8 cellular contexts compared by ENCODE assay signal in the genomic region with DNA sequence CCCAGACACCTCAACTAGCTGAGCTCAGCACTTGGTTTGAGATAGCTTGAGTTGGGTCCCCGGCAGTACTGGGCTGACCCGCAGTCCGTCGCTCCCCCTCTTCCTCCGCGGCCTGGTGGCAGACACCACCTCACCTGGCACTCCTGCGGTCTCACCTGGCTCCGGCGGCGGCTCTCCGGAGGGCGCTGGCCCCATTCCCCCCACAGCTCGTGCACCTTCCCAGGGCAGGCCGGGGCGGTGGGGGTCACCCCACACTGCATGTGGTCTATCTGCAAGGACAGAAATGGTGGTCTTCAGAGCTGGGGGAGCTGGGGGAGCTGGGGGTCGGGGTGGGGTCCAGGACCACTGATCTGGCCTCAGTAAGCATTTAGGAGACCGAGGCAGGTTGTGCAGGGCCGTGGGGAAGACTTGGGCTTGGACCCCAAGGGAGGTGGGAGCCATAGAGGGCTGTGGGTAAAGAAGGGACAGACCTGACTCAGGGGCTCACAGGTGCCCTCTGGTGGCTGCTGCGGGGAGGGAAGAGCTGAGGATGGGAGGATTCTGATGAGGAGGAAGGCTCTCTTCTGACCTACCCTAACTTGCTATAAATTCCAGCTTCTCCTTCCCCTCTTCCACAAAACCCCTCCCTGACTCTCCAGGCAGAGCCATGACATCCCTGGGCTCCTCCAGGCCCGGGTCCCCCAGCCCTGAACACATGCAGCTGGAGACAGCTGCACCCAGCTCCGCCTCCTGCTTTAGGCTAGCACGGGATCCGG. TPM values are rescaled to one million over a fixed set of nuclear protein-coding genes. Genes with fewer than 3 reads are reported as not detected.
DNase-seq lines count a peak whose midpoint lies in the region; ATAC-seq lines count a peak whose summit lies in the region.

No MANE protein-coding gene starts in this region.

- no peaks in the 10 kb centered on the region for H3K27me3 ChIP-seq in Karpas-422 (ENCODE audit: low read length)

- no peak overlapping the region for H2AFZ ChIP-seq in Karpas-422 (ENCODE audit: low read length)

- no peaks in the 10 kb centered on the region for H3K36me3 Mint-ChIP-seq in central memory CD8-positive, alpha-beta T cell (ENCODE audit: insufficient read depth)
- H3K36me3 Mint-ChIP-seq in memory B cell, result no peaks in the 10 kb centered on the region

- no peaks in the 10 kb centered on the region for H3K9me3 ChIP-seq in Karpas-422 (ENCODE audit: low read length)

- H3K4me3 ChIP-seq in Karpas-422 (ENCODE audit: low read length), result no peak overlapping the region

- no peak overlapping the region for H3K9ac ChIP-seq in Karpas-422 (ENCODE audit: low read length)

- no peaks in the 10 kb centered on the region for H3K4me1 Mint-ChIP-seq in central memory CD8-positive, alpha-beta T cell
- no peaks in the 10 kb centered on the region for H3K4me1 Mint-ChIP-seq in memory B cell

- H3K79me2 ChIP-seq in Karpas-422 (ENCODE audit: low read length), result no peaks in the 10 kb centered on the region

- H3K9me3 Mint-ChIP-seq in central memory CD8-positive, alpha-beta T cell, result no peaks in the 10 kb centered on the region
- no peaks in the 10 kb centered on the region for H3K9me3 Mint-ChIP-seq in memory B cell

- H4K20me1 ChIP-seq in Karpas-422 (ENCODE audit: insufficient read depth, low read depth, low read length), result no peaks in the 10 kb centered on the region

- peak; percentile 58 to 80 for ATAC-seq in activated CD4-positive, CD25-positive, alpha-beta regulatory T cell treated with anti-CD3 and anti-CD28 coated beads, Interleukin-2, amount 50 U/mL, for 24 hours
- no peak for ATAC-seq in central memory CD8-positive, alpha-beta T cell (replicated peaks; ENCODE audit: extremely low read depth, poor library complexity, severe bottlenecking)
- ATAC-seq in memory B cell (ENCODE audit: low read depth), result peak; percentile 80
- no peak for ATAC-seq in HG03139 (IDR thresholded peaks at IDR 0.05; ENCODE audit: unreplicated experiment)
- ATAC-seq in HG03432 (IDR thresholded peaks at IDR 0.05; ENCODE audit: unreplicated experiment), result no peak

- H3K36me3 ChIP-seq in Karpas-422 (ENCODE audit: insufficient read depth, low read length), result no peaks in the 10 kb centered on the region

- H3K9me2 ChIP-seq in Karpas-422 (replicated peaks; ENCODE audit: insufficient read depth, low read length), result no peaks in the 10 kb centered on the region

- H3K4me2 ChIP-seq in Karpas-422 (ENCODE audit: low read depth, low read length, poor library complexity, severe bottlenecking), result no peak overlapping the region

- H3K27ac ChIP-seq in Karpas-422 (ENCODE audit: low read length), result no peak overlapping the region

- peak; percentile 46 for DNase-seq in EL
- DNase-seq in Karpas-422, result peak; percentile 86
- DNase-seq in central memory CD8-positive, alpha-beta T cell (ENCODE audit: low spot score in 2 of 2), result peak; percentile 41 to 57
- DNase-seq in memory B cell (ENCODE audit: low spot score in 2 of 2), result peak; percentile 66 to 68
- peak; percentile 52 for DNase-seq in stimulated activated CD8-positive, alpha-beta memory T cell treated with anti-CD3 and anti-CD28 coated beads, Interleukin-7, amount 100 ng/mL, for 24 hours (ENCODE audit: low read depth)

- H3K27ac Mint-ChIP-seq in central memory CD8-positive, alpha-beta T cell (ENCODE audit: low read depth), result no peak overlapping the region
- H3K27ac Mint-ChIP-seq in memory B cell, result no peak overlapping the region

- H3K4me1 ChIP-seq in Karpas-422 (ENCODE audit: low read length), result no peaks in the 10 kb centered on the region

- H3K27me3 Mint-ChIP-seq in central memory CD8-positive, alpha-beta T cell, result peaks cover 15% of the 10 kb centered on the region
- H3K27me3 Mint-ChIP-seq in memory B cell, result peaks cover 8% of the 10 kb centered on the region

- H3K4me3 Mint-ChIP-seq in central memory CD8-positive, alpha-beta T cell, result no peak overlapping the region
- H3K4me3 Mint-ChIP-seq in memory B cell, result no peak overlapping the region

RNA-seq across cellular contexts. Expression of a gene that starts 6.7 kb away (rescaled TPM):
- total RNA-seq in Karpas-422 (2014; rRNA removed; shearing (Covaris generic); ENCODE audit: low replicate concordance), result not detected in 2 replicates

RNA-seq across cellular contexts. Expression of a gene that starts 10.0 kb away (rescaled TPM):
- not detected in 2 replicates for total RNA-seq in Karpas-422 (2014; rRNA removed; shearing (Covaris generic); ENCODE audit: low replicate concordance)

RNA-seq across cellular contexts. Expression of a gene that starts 14.9 kb away (rescaled TPM):
- 0.11 and 0.14 TPM in 2 replicates for total RNA-seq in Karpas-422 (2014; rRNA removed; shearing (Covaris generic); ENCODE audit: low replicate concordance)

RNA-seq across cellular contexts. Expression of a gene that starts 34.5 kb away (rescaled TPM):
- total RNA-seq in Karpas-422 (2014; rRNA removed; shearing (Covaris generic); ENCODE audit: low replicate concordance), result not detected in 2 replicates

RNA-seq across cellular contexts. Expression of a gene that starts 52.9 kb away (rescaled TPM):
- total RNA-seq in Karpas-422 (2014; rRNA removed; shearing (Covaris generic); ENCODE audit: low replicate concordance), result 49.9 and 81.2 TPM in 2 replicates

Comparison
In these comparisons a context has a peak if more than half of its experiments do, and no peak if none do; other contexts are left out.
1. ATAC-seq: peak in activated CD4-positive, CD25-positive, alpha-beta regulatory T cell treated with anti-CD3 and anti-CD28 coated beads, Interleukin-2, amount 50 U/mL, for 24 hours (2 of 2) and memory B cell (single experiment); none in central memory CD8-positive, alpha-beta T cell (single experiment), HG03139 (single experiment) and HG03432 (single experiment).
2. Peak in every context shown above with its lines, with median percentiles within 50 percentile points of each other: DNase-seq.